ENCODE assay signal across 11 cellular contexts in the genomic region with DNA sequence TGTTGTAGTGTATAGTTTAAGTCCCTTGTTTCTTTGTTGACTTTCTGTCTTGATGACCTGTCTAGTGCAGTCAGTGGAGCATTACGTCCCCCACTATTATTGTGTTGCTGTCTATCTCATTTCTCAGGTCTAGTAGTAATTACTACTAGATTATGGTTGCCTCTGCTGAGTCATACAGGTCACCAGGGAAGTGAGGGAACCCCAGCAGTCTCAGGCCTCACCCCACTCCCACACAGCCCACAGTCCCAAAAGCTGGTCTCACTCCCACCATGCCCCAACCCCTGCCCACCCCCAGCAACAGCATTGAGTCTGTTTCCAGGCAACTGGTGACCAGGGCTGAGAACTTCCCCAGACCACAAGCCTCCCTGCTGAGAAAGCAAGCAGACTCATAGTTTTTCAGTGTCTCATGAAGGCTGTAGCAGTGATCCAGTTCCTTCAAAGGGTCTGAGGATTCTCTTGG.
DNase-seq lines count a peak whose midpoint lies in the region; ATAC-seq and TF ChIP-seq lines count a peak whose summit lies in the region.
"Had no signal": no experiment of that assay in that cellular context is flagged by ENCODE, and none has a peak within 500 bp of the region (broad histone marks: within the 10 kb centered on the region; RNA-seq: fewer than 3 reads in every experiment).

No MANE protein-coding gene starts in this region.

- no peaks in the 10 kb centered on the region for H3K9me3 ChIP-seq in T-helper 17 cell (ENCODE audit: control insufficient read depth, low read length, poor library complexity, severe bottlenecking)

- peaks cover 16% of the 10 kb centered on the region for H3K36me3 Mint-ChIP-seq in nephron (ENCODE audit: low read depth)
- H3K36me3 Mint-ChIP-seq in T-helper 17 cell (ENCODE audit: low read depth) = no peaks in the 10 kb centered on the region

- peak; percentile 47 for DNase-seq in NCI-H748 (lab: John Stamatoyannopoulos, UW; ENCODE audit: unreplicated experiment)
- DNase-seq in pons (ENCODE audit: low spot score) = no peak
- no peak for DNase-seq in activated gamma-delta T cell treated with Interleukin-2 at 50 U/mL for 16 hours
- DNase-seq in T-helper 17 cell = no peak
- DNase-seq: DMS79, Karpas-422, occipital lobe had no signal

- H3K27me3 Mint-ChIP-seq in nephron (ENCODE audit: low read depth) (no peaks in the 10 kb centered on the region), T-helper 17 cell (no peaks in the 10 kb centered on the region)

- H3K4me1 Mint-ChIP-seq in nephron (peaks cover 10% of the 10 kb centered on the region), T-helper 17 cell (no peaks in the 10 kb centered on the region)

- no peak for TF ChIP-seq CTCF in nephron (IDR thresholded peaks at IDR 0.05; ENCODE audit: unreplicated experiment in 3 of 3)

- ATAC-seq in GM18873 (IDR thresholded peaks at IDR 0.05; ENCODE audit: low FRiP score, unreplicated experiment) (peak; percentile 86), HG02840 (IDR thresholded peaks at IDR 0.05; ENCODE audit: low FRiP score, unreplicated experiment) (peak; percentile 56), GM18520 (IDR thresholded peaks at IDR 0.05; ENCODE audit: unreplicated experiment) (no peak), T-helper 17 cell (no peak)

- no peak overlapping the region for H3K4me3 Mint-ChIP-seq in nephron
- no peak overlapping the region for H3K4me3 Mint-ChIP-seq in T-helper 17 cell

- H3K9me3 Mint-ChIP-seq in nephron = peaks cover 17% of the 10 kb centered on the region

- H3K27ac Mint-ChIP-seq in nephron = peak overlapping the region in 2 of 3 experiments; percentile 39 to 67
- H3K27ac Mint-ChIP-seq in T-helper 17 cell = no peak overlapping the region

Comparison
In these comparisons a context has a peak if more than half of its experiments do, and no peak if none do; other contexts are left out.
1. ATAC-seq: peak in GM18873 (single experiment) and HG02840 (single experiment); none in GM18520 (single experiment) and T-helper 17 cell (single experiment).